ENCODE assay signal across 1 cellular context in genomic region chr17:75876190-75876937, GRCh38.
TF ChIP-seq lines count a peak whose summit lies in the region.

No MANE protein-coding gene starts in this region.

TF ChIP-seq in HepG2, 621 proteins besides CTCF, POLR2A, EP300 and RAD21 (continued from another document and continues in another):
- TF ChIP-seq ZNF512 (CRISPR knock-in tag; IDR thresholded peaks at IDR 0.05) (no peak), DZIP1 (CRISPR knock-in tag; IDR thresholded peaks at IDR 0.05) (peak; percentile 94), ZNF841 (CRISPR knock-in tag; IDR thresholded peaks at IDR 0.05; ENCODE audit: borderline replicate concordance) (no peak; the same call in 1 of the 2 replicates), ZNF30 (CRISPR knock-in tag; IDR thresholded peaks at IDR 0.05) (0 out of 2 replicates have a peak, but pooled peaks have one; percentile 35), ZNF207 (IDR thresholded peaks at IDR 0.05; ENCODE audit: borderline replicate concordance) (no peak), NKX3-1 (CRISPR knock-in tag; IDR thresholded peaks at IDR 0.05) (no peak; the same call in 1 of the 2 replicates), ZNF670 (CRISPR knock-in tag; IDR thresholded peaks at IDR 0.05; ENCODE audit: borderline replicate concordance) (no peak), ZNF503 (CRISPR knock-in tag; IDR thresholded peaks at IDR 0.05) (peak; percentile 49; the same call in 1 of the 2 replicates), HOXD1 (CRISPR knock-in tag; IDR thresholded peaks at IDR 0.05) (0 out of 2 replicates have a peak, but pooled peaks have one; percentile 34), REST (IDR thresholded peaks at IDR 0.05; ENCODE audit: borderline replicate concordance in 1 of 2, low read depth in 1 of 2, low read length in 2 of 2) (peak in 1 of 2 experiments; percentile 58; a peak in 1 of 4 replicates), ATAD3A (CRISPR knock-in tag; IDR thresholded peaks at IDR 0.05) (no peak), ELK4 (CRISPR knock-in tag; IDR thresholded peaks at IDR 0.05; ENCODE audit: borderline replicate concordance) (peak; percentile 68; the same call in 1 of the 2 replicates), ZNF781 (CRISPR knock-in tag; IDR thresholded peaks at IDR 0.05; ENCODE audit: borderline replicate concordance, not compliant biosample characterization) (no peak), SNRNP70 (IDR thresholded peaks at IDR 0.05; ENCODE audit: low read depth, low read length) (no peak), ELF3 (CRISPR knock-in tag; IDR thresholded peaks at IDR 0.05) (peak; percentile 57), MXD1 (CRISPR knock-in tag; IDR thresholded peaks at IDR 0.05) (peak; percentile 30; the same call in 1 of the 2 replicates), AHR (CRISPR knock-in tag; IDR thresholded peaks at IDR 0.05) (no peak; the same call in none of the 2 replicates), ZC3H13 (CRISPR knock-in tag; IDR thresholded peaks at IDR 0.05) (peak; percentile 100), NR0B2 (CRISPR knock-in tag; IDR thresholded peaks at IDR 0.05) (peak; percentile 83), SSRP1 (CRISPR knock-in tag; IDR thresholded peaks at IDR 0.05) (peak; percentile 97), BRCA1 (CRISPR knock-in tag; IDR thresholded peaks at IDR 0.05) (no peak), ZFP41 (CRISPR knock-in tag; IDR thresholded peaks at IDR 0.05; ENCODE audit: borderline replicate concordance) (peak; percentile 81; the same call in 1 of the 2 replicates), IKZF1 (IDR thresholded peaks at IDR 0.05) (no peak), KLF11 (CRISPR knock-in tag; IDR thresholded peaks at IDR 0.05) (peak; percentile 17; the same call in 1 of the 2 replicates), ARID4A (CRISPR knock-in tag; IDR thresholded peaks at IDR 0.05; ENCODE audit: borderline replicate concordance) (peak; percentile 94), KLF6 (CRISPR knock-in tag; IDR thresholded peaks at IDR 0.05) (peak; percentile 73), NR2F1 (CRISPR knock-in tag; IDR thresholded peaks at IDR 0.05) (peak in 1 of 2 experiments; percentile 70; a peak in 3 of 4 replicates), ZBTB3 (CRISPR knock-in tag; IDR thresholded peaks at IDR 0.05; ENCODE audit: borderline replicate concordance, low read depth) (no peak), ZNF609 (CRISPR knock-in tag; IDR thresholded peaks at IDR 0.05; ENCODE audit: borderline replicate concordance) (peak; percentile 94), ZNF660 (CRISPR knock-in tag; IDR thresholded peaks at IDR 0.05; ENCODE audit: borderline replicate concordance, low read depth) (no peak; the same call in 1 of the 2 replicates), ZNF33B (CRISPR knock-in tag; IDR thresholded peaks at IDR 0.05) (peak; percentile 70; the same call in 1 of the 2 replicates), ZNF556 (CRISPR knock-in tag; IDR thresholded peaks at IDR 0.05; ENCODE audit: borderline replicate concordance) (peak; percentile 96), MAFK (conservative IDR thresholded peaks at IDR 0.05 in 1 of 2, IDR thresholded peaks at IDR 0.05 in 1 of 2; ENCODE audit: low read length in 2 of 2) (no peak)
